Comparison of ENCODE assay signal across 10 cellular contexts in genomic region chr5:61768692-61769281, GRCh38.
DNase-seq lines count a peak whose midpoint lies in the region; ATAC-seq and TF ChIP-seq lines count a peak whose summit lies in the region.
"Had no signal": no experiment of that assay in that cellular context is flagged by ENCODE, and none has a peak within 500 bp of the region (broad histone marks: within the 10 kb centered on the region; RNA-seq: fewer than 3 reads in every experiment).

No MANE protein-coding gene starts in this region.

- peaks cover 21% of the 10 kb centered on the region for H3K27me3 Mint-ChIP-seq in Caco-2 (ENCODE audit: insufficient read depth, unreplicated experiment)

- 88 to 96% methylated on average over 5 of the region's 5 CpGs for WGBS in thyroid gland, 2 donors

- no peak overlapping the region for H3K4me3 Mint-ChIP-seq in Caco-2 (ENCODE audit: unreplicated experiment)
- H3K4me3 Mint-ChIP-seq: natural killer cell treated with Interleukin-12 subunit alpha and Interleukin-12 subunit beta and Interleukin-15 and Interleukin-18, amount 100 ng/mL, for 72 hours had no signal

- H3K4me1 Mint-ChIP-seq in Caco-2 (ENCODE audit: low read depth, unreplicated experiment) = no peaks in the 10 kb centered on the region

- no peak overlapping the region for H3K27ac ChIP-seq in thyroid gland
- H3K27ac ChIP-seq: SK-N-MC had no signal

- peak; percentile 94 to 100 for TF ChIP-seq CTCF in Caco-2 (IDR thresholded peaks at IDR 0.05; ENCODE audit: insufficient read depth in 1 of 2, low read depth in 1 of 2, low read length in 1 of 2, severe bottlenecking in 1 of 2, unreplicated experiment in 1 of 2)
- peak in 4 of 6 experiments; percentile 29 to 72 (median 46) for TF ChIP-seq CTCF in thyroid gland (IDR thresholded peaks at IDR 0.05)
- no peak for TF ChIP-seq CTCF in omental fat pad (IDR thresholded peaks at IDR 0.05)

- no peak overlapping the region for H3K27ac Mint-ChIP-seq in Caco-2 (ENCODE audit: unreplicated experiment)
- H3K27ac Mint-ChIP-seq: natural killer cell treated with Interleukin-12 subunit alpha and Interleukin-12 subunit beta and Interleukin-15 and Interleukin-18, amount 100 ng/mL, for 72 hours had no signal

- TF ChIP-seq POLR2A in erythroblast (IDR thresholded peaks at IDR 0.05; ENCODE audit: low read length) (no peak), thyroid gland (IDR thresholded peaks at IDR 0.05) (no peak)

- DNase-seq in Caco-2 (peak; percentile 67 to 76), NCI-H69 (lab: John Stamatoyannopoulos, UW) (peak; percentile 75), erythroblast (lab: John Stamatoyannopoulos, UW) (peak; percentile 14 to 17), thyroid gland (peak; percentile 16 to 22), omental fat pad (ENCODE audit: low spot score) (no peak), NOMO-1 treated with dmso at 0.1 percent for 144 hours (lab: John Stamatoyannopoulos, UW; ENCODE audit: unreplicated experiment) (no peak)

- H3K4me1 ChIP-seq in Caco-2 (no peaks in the 10 kb centered on the region), thyroid gland (peaks cover 16 to 17% of the 10 kb centered on the region in 2 donors)

- intact Hi-C loops in Caco-2 (cut with micrococcal nuclease; ENCODE audit: unreplicated experiment) = loop anchor here (1.0 kb wide), 1 partner anchor 49 kb away; no protein-coding TSS in a partner anchor
- intact Hi-C loops in thyroid gland (cut with DNase I) = no loop called here

- H3K27me3 ChIP-seq in Caco-2 (replicated peaks; ENCODE audit: control insufficient read depth, insufficient read depth, low read length) = no peaks in the 10 kb centered on the region
- H3K27me3 ChIP-seq in thyroid gland = no peaks in the 10 kb centered on the region

- CTCF ChIA-PET in Caco-2 (lab: Charles Lee) = interaction anchor here (0.6 to 1.4 kb wide), 10 partner anchors 30 to 669 kb away, joined by 3 to 10 read pairs (median 3); no protein-coding TSS in a partner anchor

- H3K36me3 ChIP-seq in Caco-2 (ENCODE audit: control insufficient read depth, insufficient read depth, low read length) = no peaks in the 10 kb centered on the region
- no peaks in the 10 kb centered on the region for H3K36me3 ChIP-seq in thyroid gland

- ATAC-seq in GM19025 (IDR thresholded peaks at IDR 0.05; ENCODE audit: low read depth, unreplicated experiment) = peak; percentile 89
- ATAC-seq in HG03039 (IDR thresholded peaks at IDR 0.05; ENCODE audit: unreplicated experiment) = peak; percentile 78
- no peak for ATAC-seq in omental fat pad (ENCODE audit: low FRiP score)

- H3K9me3 ChIP-seq in Caco-2 = no peaks in the 10 kb centered on the region
- no peaks in the 10 kb centered on the region for H3K9me3 ChIP-seq in thyroid gland

- no peaks in the 10 kb centered on the region for H3K36me3 Mint-ChIP-seq in Caco-2 (ENCODE audit: insufficient read depth, unreplicated experiment)
- H3K36me3 Mint-ChIP-seq: natural killer cell treated with Interleukin-12 subunit alpha and Interleukin-12 subunit beta and Interleukin-15 and Interleukin-18, amount 100 ng/mL, for 72 hours had no signal

- H3K9me3 Mint-ChIP-seq in Caco-2 (ENCODE audit: unreplicated experiment) = no peaks in the 10 kb centered on the region
- H3K9me3 Mint-ChIP-seq: natural killer cell treated with Interleukin-12 subunit alpha and Interleukin-12 subunit beta and Interleukin-15 and Interleukin-18, amount 100 ng/mL, for 72 hours had no signal

- no peak overlapping the region for H3K4me3 ChIP-seq in Caco-2 (ENCODE audit: low read depth, low read length)
- H3K4me3 ChIP-seq in thyroid gland (replicated peaks in 1 of 3) = no peak overlapping the region
- H3K4me3 ChIP-seq: SK-N-MC had no signal

- POLR2A ChIA-PET in Caco-2 (lab: Charles Lee) = no interaction called here

- BruUV-seq in Caco-2 (replicated peaks; lab: Mats Ljungman, UMichigan) = no TSS peak

Comparison
In these comparisons a context has a peak if more than half of its experiments do, and no peak if none do; other contexts are left out.
1. DNase-seq: peak in Caco-2 (2 of 2), NCI-H69 (single experiment), erythroblast (2 of 2) and thyroid gland (2 of 2); none in omental fat pad (single experiment) and NOMO-1 treated with dmso at 0.1 percent for 144 hours (single experiment).
2. CTCF ChIP-seq: peak in Caco-2 (2 of 2) and thyroid gland (4 of 6); none in omental fat pad (0 of 3).